ENCODE assay signal across 16 cellular contexts in genomic region chr10:12905067-12905466, GRCh38.
DNase-seq lines count a peak whose midpoint lies in the region; ATAC-seq and TF ChIP-seq lines count a peak whose summit lies in the region.
"Had no signal": no experiment of that assay in that cellular context is flagged by ENCODE, and none has a peak within 500 bp of the region (broad histone marks: within the 10 kb centered on the region; RNA-seq: fewer than 3 reads in every experiment).

No MANE protein-coding gene starts in this region.

- no peak for DNase-seq in activated T-cell treated with anti-CD3 and anti-CD28 coated beads, Interleukin-2, amount 50 U/mL, for 72 hours
- DNase-seq in activated T-cell treated with anti-CD3 and anti-CD28 coated beads, Interleukin-2, amount 50 U/mL, for 1 hour = no peak
- DNase-seq in esophagus squamous epithelium (lab: John Stamatoyannopoulos, UW) (no peak), GM19238 (ENCODE audit: insufficient read length, low spot score) (no peak), NCI-H2081 (lab: John Stamatoyannopoulos, UW) (no peak)
- DNase-seq in CD8-positive, alpha-beta memory T cell = no peak
- DNase-seq: AML-193, DMS53, GF-D8, GM23248, IMR-90 had no signal

- 70 to 81% methylated on average over 5 of the region's 5 CpGs for WGBS in esophagus squamous epithelium, 2 donors

- peaks cover 36% of the 10 kb centered on the region for H3K27me3 Mint-ChIP-seq in activated T-cell treated with anti-CD3 and anti-CD28 coated beads, Interleukin-2, amount 50 U/mL, for 72 hours (ENCODE audit: low read depth)
- peaks cover 9 to 22% of the 10 kb centered on the region in 2 donors for H3K27me3 Mint-ChIP-seq in CD8-positive, alpha-beta memory T cell

- no peaks in the 10 kb centered on the region for H3K4me1 Mint-ChIP-seq in activated T-cell treated with anti-CD3 and anti-CD28 coated beads, Interleukin-2, amount 50 U/mL, for 72 hours (ENCODE audit: low read depth)
- H3K4me1 Mint-ChIP-seq in CD8-positive, alpha-beta memory T cell = no peaks in the 10 kb centered on the region

- POLR2A ChIA-PET in CD8-positive, alpha-beta memory T cell (lab: Charles Lee) = no interaction called here

- TF ChIP-seq CTCF in esophagus squamous epithelium (IDR thresholded peaks at IDR 0.05) = no peak

- peak overlapping the region in 3 of 4 donors; percentile 3 to 76 (median 42) for H3K27ac ChIP-seq in esophagus squamous epithelium
- peak overlapping the region; percentile 71 for H3K27ac ChIP-seq in temporal lobe (ENCODE audit: low read depth, low read length)
- H3K27ac ChIP-seq in CD8-positive, alpha-beta memory T cell (ENCODE audit: low read depth, low read length) = no peak overlapping the region
- H3K27ac ChIP-seq: 22Rv1, BLaER1, GM23248 had no signal

- CTCF ChIA-PET in CD8-positive, alpha-beta memory T cell (lab: Charles Lee) = no interaction called here

- no peaks in the 10 kb centered on the region for H3K36me3 ChIP-seq in esophagus squamous epithelium
- H3K36me3 ChIP-seq in CD8-positive, alpha-beta memory T cell (ENCODE audit: insufficient read depth, low read length) = no peaks in the 10 kb centered on the region
- H3K36me3 ChIP-seq: BLaER1 had no signal

- intact Hi-C loops in esophagus squamous epithelium (cut with DNase I) = loop anchor here (10.0 kb wide), 1 partner anchor 190 kb away; no protein-coding TSS in a partner anchor

- H3K4me3 Mint-ChIP-seq in activated T-cell treated with anti-CD3 and anti-CD28 coated beads, Interleukin-2, amount 50 U/mL, for 72 hours = no peak overlapping the region
- H3K4me3 Mint-ChIP-seq in CD8-positive, alpha-beta memory T cell = no peak overlapping the region

- H3K36me3 Mint-ChIP-seq in activated T-cell treated with anti-CD3 and anti-CD28 coated beads, Interleukin-2, amount 50 U/mL, for 72 hours (ENCODE audit: insufficient read depth in 2 of 2) = no peaks in the 10 kb centered on the region
- H3K36me3 Mint-ChIP-seq in CD8-positive, alpha-beta memory T cell = no peaks in the 10 kb centered on the region

- H3K27me3 ChIP-seq in esophagus squamous epithelium = peaks cover 0 to 5% (median 0%) of the 10 kb centered on the region in 4 donors
- no peaks in the 10 kb centered on the region for H3K27me3 ChIP-seq in CD8-positive, alpha-beta memory T cell (ENCODE audit: insufficient read depth, low read length, poor library complexity, severe bottlenecking)
- H3K27me3 ChIP-seq: BLaER1 had no signal

- H3K9me3 Mint-ChIP-seq in activated T-cell treated with anti-CD3 and anti-CD28 coated beads, Interleukin-2, amount 50 U/mL, for 72 hours = no peaks in the 10 kb centered on the region
- peaks cover 0 to 3% (median 0%) of the 10 kb centered on the region in 5 donors for H3K9me3 Mint-ChIP-seq in CD8-positive, alpha-beta memory T cell

- H3K4me3 ChIP-seq in esophagus squamous epithelium = no peak overlapping the region
- H3K4me3 ChIP-seq in CD8-positive, alpha-beta memory T cell (ENCODE audit: low read length) = no peak overlapping the region
- H3K4me3 ChIP-seq: BLaER1, GM23248 had no signal

- H3K9me3 ChIP-seq in esophagus squamous epithelium = no peaks in the 10 kb centered on the region
- no peaks in the 10 kb centered on the region for H3K9me3 ChIP-seq in CD8-positive, alpha-beta memory T cell (ENCODE audit: low read length)
- H3K9me3 ChIP-seq: BLaER1 had no signal

- H3K27ac Mint-ChIP-seq in activated T-cell treated with anti-CD3 and anti-CD28 coated beads, Interleukin-2, amount 50 U/mL, for 72 hours = peak overlapping the region; percentile 43
- no peak overlapping the region for H3K27ac Mint-ChIP-seq in CD8-positive, alpha-beta memory T cell

- peaks cover 0 to 31% (median 11%) of the 10 kb centered on the region in 3 donors for H3K4me1 ChIP-seq in esophagus squamous epithelium
- no peaks in the 10 kb centered on the region for H3K4me1 ChIP-seq in CD8-positive, alpha-beta memory T cell (ENCODE audit: insufficient read depth, low read length)
- H3K4me1 ChIP-seq: BLaER1 had no signal

- TF ChIP-seq POLR2A in esophagus squamous epithelium (IDR thresholded peaks at IDR 0.05) = no peak

- ATAC-seq in activated T-cell treated with anti-CD3 and anti-CD28 coated beads, Interleukin-2, amount 50 U/mL, for 72 hours (replicated peaks in 1 of 2) = no peak
- ATAC-seq in HG02885 (IDR thresholded peaks at IDR 0.05; ENCODE audit: poor library complexity, unreplicated experiment) = no peak
- ATAC-seq: HCT116 had no signal
